Comparison of ENCODE assay signal across 17 cellular contexts in genomic region chr5:173032730-173033129, GRCh38. TPM values are rescaled to one million over a fixed set of nuclear protein-coding genes. Genes with fewer than 3 reads are reported as not detected.
DNase-seq lines count a peak whose midpoint lies in the region; ATAC-seq, FAIRE-seq and TF ChIP-seq lines count a peak whose summit lies in the region.
"Had no signal": no experiment of that assay in that cellular context is flagged by ENCODE, and none has a peak within 500 bp of the region (broad histone marks: within the 10 kb centered on the region; RNA-seq: fewer than 3 reads in every experiment).

No MANE protein-coding gene starts in this region.

- no peak for ATAC-seq in activated naive CD8-positive, alpha-beta T cell treated with anti-CD3 and anti-CD28 coated beads, Interleukin-2, amount 50 U/mL, for 24 hours
- ATAC-seq in stimulated activated naive B cell treated with anti-CD40 and anti-IgM and Interleukin-4, amounts not matched to agents 10 μg/mL and 1 μg/mL and 100 μg/mL, for 72 hours (replicated peaks): no peak
- ATAC-seq in pancreas: no peak
- ATAC-seq: Right ventricle myocardium inferior had no signal

- H3K27ac ChIP-seq in KMS-11 (no peak overlapping the region), astrocyte (ENCODE audit: low read depth, low read length) (no peak overlapping the region), stomach (no peak overlapping the region), pancreas (no peak overlapping the region)

- no peaks in the 10 kb centered on the region for H3K27me3 Mint-ChIP-seq in activated naive CD8-positive, alpha-beta T cell
- H3K27me3 Mint-ChIP-seq in activated naive CD8-positive, alpha-beta T cell treated with anti-CD3 and anti-CD28 coated beads, Interleukin-2, amount 50 U/mL, for 24 hours: no peaks in the 10 kb centered on the region
- H3K27me3 Mint-ChIP-seq in astrocyte (ENCODE audit: low read depth, unreplicated experiment): no peaks in the 10 kb centered on the region
- no peaks in the 10 kb centered on the region for H3K27me3 Mint-ChIP-seq in stimulated activated naive B cell treated with anti-CD40 and anti-IgM and Interleukin-4, amounts not matched to agents 10 μg/mL and 1 μg/mL and 100 μg/mL, for 72 hours

- no peaks in the 10 kb centered on the region for H3K27me3 ChIP-seq in KMS-11 (ENCODE audit: insufficient read depth, low read depth)
- H3K27me3 ChIP-seq in astrocyte (ENCODE audit: insufficient read depth, low read length): no peaks in the 10 kb centered on the region
- no peaks in the 10 kb centered on the region for H3K27me3 ChIP-seq in stomach
- H3K27me3 ChIP-seq in pancreas: no peaks in the 10 kb centered on the region

- H3K4me2 ChIP-seq in KMS-11: 0 out of 2 replicates have a peak overlapping the region, but pooled peaks have one; percentile 3
- no peak overlapping the region for H3K4me2 ChIP-seq in astrocyte (ENCODE audit: low read length)

- FAIRE-seq in astrocyte (lab: Jason Lieb, UNC) (no peak), pancreas (lab: Jason Lieb, UNC) (no peak)
- FAIRE-seq: A204.1, RCC 7860 had no signal

- H3K4me1 Mint-ChIP-seq in activated naive CD8-positive, alpha-beta T cell (ENCODE audit: low read depth): peaks cover 46% of the 10 kb centered on the region
- H3K4me1 Mint-ChIP-seq in activated naive CD8-positive, alpha-beta T cell treated with anti-CD3 and anti-CD28 coated beads, Interleukin-2, amount 50 U/mL, for 24 hours: peaks cover 44% of the 10 kb centered on the region
- H3K4me1 Mint-ChIP-seq in astrocyte (ENCODE audit: low read depth, unreplicated experiment): peaks cover 17% of the 10 kb centered on the region
- H3K4me1 Mint-ChIP-seq in stimulated activated naive B cell treated with anti-CD40 and anti-IgM and Interleukin-4, amounts not matched to agents 10 μg/mL and 1 μg/mL and 100 μg/mL, for 72 hours: peaks cover 21 to 44% of the 10 kb centered on the region in 2 donors
- H3K4me1 Mint-ChIP-seq: H9 had no signal

- 97 to 100% (median 100%) methylated on average over 3 of the region's 3 CpGs for WGBS in stomach, 5 donors
- 97 to 98% methylated on average over 3 of the region's 3 CpGs for WGBS in pancreas, 2 donors

- no peaks in the 10 kb centered on the region for H3K9me3 Mint-ChIP-seq in activated naive CD8-positive, alpha-beta T cell (ENCODE audit: low read depth)
- no peaks in the 10 kb centered on the region for H3K9me3 Mint-ChIP-seq in activated naive CD8-positive, alpha-beta T cell treated with anti-CD3 and anti-CD28 coated beads, Interleukin-2, amount 50 U/mL, for 24 hours
- no peaks in the 10 kb centered on the region for H3K9me3 Mint-ChIP-seq in astrocyte (ENCODE audit: unreplicated experiment)
- no peaks in the 10 kb centered on the region for H3K9me3 Mint-ChIP-seq in stimulated activated naive B cell treated with anti-CD40 and anti-IgM and Interleukin-4, amounts not matched to agents 10 μg/mL and 1 μg/mL and 100 μg/mL, for 72 hours
- H3K9me3 Mint-ChIP-seq: H9 had no signal

- peak overlapping the region; percentile 87 for H3K27ac Mint-ChIP-seq in activated naive CD8-positive, alpha-beta T cell
- H3K27ac Mint-ChIP-seq in activated naive CD8-positive, alpha-beta T cell treated with anti-CD3 and anti-CD28 coated beads, Interleukin-2, amount 50 U/mL, for 24 hours: no peak overlapping the region
- H3K27ac Mint-ChIP-seq in astrocyte (ENCODE audit: unreplicated experiment): peak overlapping the region; percentile 44
- peak overlapping the region; percentile 15 for H3K27ac Mint-ChIP-seq in stimulated activated naive B cell treated with anti-CD40 and anti-IgM and Interleukin-4, amounts not matched to agents 10 μg/mL and 1 μg/mL and 100 μg/mL, for 72 hours

- no peak for TF ChIP-seq CTCF in KMS-11 (conservative IDR thresholded peaks at IDR 0.05; ENCODE audit: low read depth, low read length)
- no peak for TF ChIP-seq CTCF in astrocyte (IDR thresholded peaks at IDR 0.05; ENCODE audit: insufficient read depth, low read depth, low read length)
- no peak for TF ChIP-seq CTCF in stomach (IDR thresholded peaks at IDR 0.05)
- no peak for TF ChIP-seq CTCF in pancreas (IDR thresholded peaks at IDR 0.05)

- H3K36me3 ChIP-seq in KMS-11 (ENCODE audit: insufficient read depth) (no peaks in the 10 kb centered on the region), astrocyte (ENCODE audit: insufficient read depth, low read length) (peaks cover 4% of the 10 kb centered on the region), stomach (peaks cover 0 to 35% (median 25%) of the 10 kb centered on the region in 4 donors), pancreas (no peaks in the 10 kb centered on the region)

- no peak overlapping the region for H3K4me3 Mint-ChIP-seq in activated naive CD8-positive, alpha-beta T cell
- H3K4me3 Mint-ChIP-seq in activated naive CD8-positive, alpha-beta T cell treated with anti-CD3 and anti-CD28 coated beads, Interleukin-2, amount 50 U/mL, for 24 hours: no peak overlapping the region
- no peak overlapping the region for H3K4me3 Mint-ChIP-seq in astrocyte (ENCODE audit: unreplicated experiment)
- no peak overlapping the region for H3K4me3 Mint-ChIP-seq in stimulated activated naive B cell treated with anti-CD40 and anti-IgM and Interleukin-4, amounts not matched to agents 10 μg/mL and 1 μg/mL and 100 μg/mL, for 72 hours
- H3K4me3 Mint-ChIP-seq: H9 had no signal

- H3K79me2 ChIP-seq in KMS-11 (ENCODE audit: insufficient read depth, low read depth) (peaks cover 35% of the 10 kb centered on the region; the same call in 1 of the 2 replicates), astrocyte (ENCODE audit: insufficient read depth, low read length) (peaks cover 52% of the 10 kb centered on the region)

- intact Hi-C loops in stomach (cut with DNase I; ENCODE audit: low total_unique reads): no loop called here
- intact Hi-C loops in pancreas (cut with DNase I): no loop called here

- peaks cover 9% of the 10 kb centered on the region for H3K36me3 Mint-ChIP-seq in activated naive CD8-positive, alpha-beta T cell
- H3K36me3 Mint-ChIP-seq in activated naive CD8-positive, alpha-beta T cell treated with anti-CD3 and anti-CD28 coated beads, Interleukin-2, amount 50 U/mL, for 24 hours (ENCODE audit: low read depth): peaks cover 23% of the 10 kb centered on the region
- H3K36me3 Mint-ChIP-seq in astrocyte (ENCODE audit: low read depth, unreplicated experiment): peaks cover 9% of the 10 kb centered on the region
- peaks cover 17 to 28% of the 10 kb centered on the region in 2 donors for H3K36me3 Mint-ChIP-seq in stimulated activated naive B cell treated with anti-CD40 and anti-IgM and Interleukin-4, amounts not matched to agents 10 μg/mL and 1 μg/mL and 100 μg/mL, for 72 hours

- H3K9ac ChIP-seq in KMS-11: no peak overlapping the region
- no peak overlapping the region for H3K9ac ChIP-seq in astrocyte (ENCODE audit: low read length)

- no peak overlapping the region for H3K4me3 ChIP-seq in KMS-11 (IDR thresholded peaks at IDR 0.05; ENCODE audit: insufficient read depth, low read depth, low read length)
- no peak overlapping the region for H3K4me3 ChIP-seq in astrocyte (ENCODE audit: insufficient read depth, low read depth, low read length)
- no peak overlapping the region for H3K4me3 ChIP-seq in stomach
- no peak overlapping the region for H3K4me3 ChIP-seq in pancreas

- peaks cover 53% of the 10 kb centered on the region for H3K4me1 ChIP-seq in KMS-11 (ENCODE audit: low read depth, poor library complexity, severe bottlenecking)
- peaks cover 21% of the 10 kb centered on the region for H3K4me1 ChIP-seq in astrocyte (ENCODE audit: insufficient read depth, low read length)
- peaks cover 22 to 65% (median 40%) of the 10 kb centered on the region in 4 donors for H3K4me1 ChIP-seq in stomach
- H3K4me1 ChIP-seq in pancreas: peaks cover 10 to 22% (median 17%) of the 10 kb centered on the region in 3 donors

- no peaks in the 10 kb centered on the region for H3K9me3 ChIP-seq in astrocyte (ENCODE audit: insufficient read depth, low read depth, low read length)
- H3K9me3 ChIP-seq in stomach: no peaks in the 10 kb centered on the region
- H3K9me3 ChIP-seq in pancreas: no peaks in the 10 kb centered on the region

- H4K20me1 ChIP-seq in KMS-11 (ENCODE audit: insufficient read depth): no peaks in the 10 kb centered on the region
- peaks cover 42% of the 10 kb centered on the region for H4K20me1 ChIP-seq in astrocyte (ENCODE audit: insufficient read depth, low read length)

- H2AFZ ChIP-seq in KMS-11 (ENCODE audit: low read depth) (no peak overlapping the region), astrocyte (ENCODE audit: low read depth, low read length) (no peak overlapping the region)

- no peak for DNase-seq in activated naive CD8-positive, alpha-beta T cell treated with anti-CD3 and anti-CD28 coated beads, Interleukin-2, amount 50 U/mL, for 24 hours
- DNase-seq in astrocyte (ENCODE audit: low read depth) (no peak), D341Med (ENCODE audit: low spot score) (no peak), stomach (no peak), pancreas (no peak)
- no peak for DNase-seq in stimulated activated naive B cell treated with anti-CD40 and anti-IgM and Interleukin-4, amounts not matched to agents 10 μg/mL and 1 μg/mL and 100 μg/mL, for 72 hours
- DNase-seq: DMS 273 treated with DMSO at 0.1 percent for 48 hours, DND-41, H9, NCI-H1105 treated with DMSO at 0.1 percent for 48 hours, NCI-H1694, NCI-H2081 treated with DMSO at 0.1 percent for 48 hours had no signal

- no peak for TF ChIP-seq POLR2A in stomach (IDR thresholded peaks at IDR 0.05)

- no peak for TF ChIP-seq EP300 in stomach (IDR thresholded peaks at IDR 0.05)

RNA-seq across cellular contexts. Expression of gene CREBRF, which starts 23.4 kb away (rescaled TPM):
- total RNA-seq in astrocyte (10.0 and 10.1 TPM in 2 replicates), stomach (10 to 100 TPM in 4 of 5 donors, 1 to 10 TPM in 1; 9.4 to 42.3 (median 33.0) TPM), pancreas (10 to 100 TPM in 5 of 6 donors, 1 to 10 TPM in 1; 8.9 to 21.4 (median 11.5) TPM)
- polyA plus RNA-seq in stomach (1 to 10 TPM; 3.2 to 4.1 (median 4.0) TPM), pancreas (1 to 10 TPM; 3.6 to 4.2 TPM)

RNA-seq across cellular contexts. Expression of gene ATP6V0E1, which starts 49.2 kb away (rescaled TPM):
- total RNA-seq in astrocyte (309 and 327 TPM in 2 replicates), stomach (100 to 1,000 TPM in 4 of 5 donors, 10 to 100 TPM in 1; 18.0 to 134 (median 127) TPM), pancreas (100 to 1,000 TPM in 1 of 6 donors, 10 to 100 TPM in 5; 60.3 to 135 (median 78.0) TPM)
- polyA plus RNA-seq in stomach (100 to 1,000 TPM; 158 to 328 (median 246) TPM), pancreas (100 to 1,000 TPM; 115 to 162 TPM)
